Comparison of ENCODE assay signal across 6 cellular contexts in genomic region chr4:61194601-61195000, GRCh38. TPM values are rescaled to one million over a fixed set of nuclear protein-coding genes. Genes with fewer than 3 reads are reported as not detected.
"Had no signal": no experiment of that assay in that cellular context is flagged by ENCODE, and none has a peak within 500 bp of the region (broad histone marks: within the 10 kb centered on the region; RNA-seq: fewer than 3 reads in every experiment).

No MANE protein-coding gene starts in this region.

- DNase-seq: H9, HCEC 1CT, IMR-90 had no signal

- H3K4me3 ChIP-seq: GM23338, K562 had no signal

- H3K4me2 ChIP-seq: GM23338 had no signal

- H2AFZ ChIP-seq: GM23338 had no signal

RNA-seq across cellular contexts. Expression of gene ADGRL3, which starts 5.5 kb away (rescaled TPM):
- total RNA-seq: HT-29 had no signal
